ENCODE assay signal across 9 cellular contexts in the genomic region with DNA sequence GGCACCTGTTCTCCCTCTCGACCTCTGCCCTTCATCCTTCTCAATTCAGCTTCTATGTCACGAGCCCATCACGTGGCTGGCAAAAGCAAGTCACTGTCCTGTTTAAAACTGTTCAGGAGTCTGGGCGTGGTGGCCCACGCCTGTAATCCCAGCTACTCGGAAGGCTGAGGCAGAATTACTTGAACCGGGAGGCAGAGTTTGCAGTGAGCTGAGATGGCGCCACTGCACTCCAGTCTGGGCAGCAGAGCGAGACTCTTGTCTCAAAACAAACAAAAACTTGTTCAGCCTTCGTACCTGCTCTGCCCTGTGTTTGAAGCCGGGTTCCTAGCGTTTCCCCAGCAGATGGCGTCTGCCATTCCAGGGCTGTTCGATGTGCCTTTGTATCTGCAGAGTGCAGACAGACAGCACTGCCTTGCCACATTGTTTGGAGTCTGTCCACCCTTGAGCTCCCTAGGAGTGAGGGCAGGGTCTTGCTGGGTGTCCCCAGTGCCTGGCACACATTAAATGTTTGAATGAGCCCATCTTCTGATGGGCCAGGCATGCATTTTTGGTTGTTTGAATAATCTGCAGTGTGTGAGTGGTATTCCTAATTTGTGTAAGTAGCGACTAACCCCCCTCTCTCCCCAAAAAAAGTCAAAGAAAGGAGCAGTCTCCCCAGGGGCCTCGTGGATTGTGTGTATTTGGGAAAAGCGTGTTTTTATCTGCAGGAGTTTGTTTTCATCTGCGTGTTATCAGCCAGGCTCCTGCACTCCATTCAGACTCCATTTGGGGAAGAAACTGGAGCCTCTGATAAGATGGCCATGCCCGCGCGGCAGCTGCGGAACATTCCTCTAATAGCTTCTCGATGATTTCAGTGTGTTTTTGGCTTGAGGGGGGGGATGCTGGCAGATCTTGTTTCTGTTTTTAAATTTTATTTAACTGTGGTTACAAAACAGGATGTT.
DNase-seq lines count a peak whose midpoint lies in the region; ATAC-seq, FAIRE-seq and TF ChIP-seq lines count a peak whose summit lies in the region.
"Had no signal": no experiment of that assay in that cellular context is flagged by ENCODE, and none has a peak within 500 bp of the region (broad histone marks: within the 10 kb centered on the region; RNA-seq: fewer than 3 reads in every experiment).

No MANE protein-coding gene starts in this region.

- H3K4me1 ChIP-seq in Panc1 (ENCODE audit: control insufficient read depth, insufficient read depth, low read length): peaks cover 13% of the 10 kb centered on the region

- ATAC-seq in Panc1: peak; percentile 82

- peak; percentile 20 for DNase-seq in DMS 273 treated with DMSO at 0.1 percent for 48 hours (lab: John Stamatoyannopoulos, UW)
- peak; percentile 67 for DNase-seq in HFF-Myc (ENCODE audit: extremely low read depth, low read depth)
- no peak for DNase-seq in Panc1 (ENCODE audit: low read depth, low spot score)
- DNase-seq in mucosa of gallbladder (ENCODE audit: low spot score): peak; percentile 40
- DNase-seq in GM19240 (ENCODE audit: insufficient read length, low spot score): no peak
- DNase-seq in NCI-H446 (lab: John Stamatoyannopoulos, UW): no peak
- no peak for DNase-seq in dorsolateral prefrontal cortex

- peak overlapping the region; percentile 5; the same call in 1 of the 2 replicates for H3K4me3 ChIP-seq in HFF-Myc (replicated peaks; ENCODE audit: low read depth, low read length)
- no peak overlapping the region for H3K4me3 ChIP-seq in Panc1 (ENCODE audit: low read depth in 2 of 2, low read length in 2 of 2)
- H3K4me3 ChIP-seq in dorsolateral prefrontal cortex: no peak overlapping the region

- no peak overlapping the region for H3K27ac ChIP-seq in Panc1 (ENCODE audit: low read length)
- H3K27ac ChIP-seq in dorsolateral prefrontal cortex: peak overlapping the region in 4 of 59 donors; percentile 1 to 31 (median 12)

- POLR2A ChIA-PET in Panc1 (lab: Charles Lee): no interaction called here

- no peaks in the 10 kb centered on the region for H3K9me3 ChIP-seq in Panc1 (ENCODE audit: control insufficient read depth, insufficient read depth, low read depth, low read length)

- in situ Hi-C loops in Panc1 (cut with HindIII; ENCODE audit: low pct_unique_long_range_greater_than_20kb, low sequenced_read_pairs): no loop called here

- peaks cover 2% of the 10 kb centered on the region; the same call in 1 of the 2 replicates for H3K36me3 ChIP-seq in Panc1 (ENCODE audit: control insufficient read depth, insufficient read depth, low read length)

- peak; percentile 85 for FAIRE-seq in endometrium (lab: Jason Lieb, UNC)
- FAIRE-seq: TTC549 had no signal

- intact Hi-C loops in Panc1 (cut with micrococcal nuclease; ENCODE audit: unreplicated experiment): no loop called here
- intact Hi-C loops in dorsolateral prefrontal cortex (cut with DNase I): no loop called here

- peak; percentile 80 for TF ChIP-seq CTCF in HFF-Myc (IDR thresholded peaks at IDR 0.05; ENCODE audit: low read depth, low read length, missing control alignments)
- TF ChIP-seq CTCF in Panc1 (IDR thresholded peaks at IDR 0.05): peak; percentile 85
- peak in 18 of 56 donors; percentile 12 to 48 (median 24) for TF ChIP-seq CTCF in dorsolateral prefrontal cortex (IDR thresholded peaks at IDR 0.05 in 54 of 56, conservative IDR thresholded peaks at IDR 0.05 in 2 of 56; ENCODE audit: low read depth in 1 of 56, partially characterized antibody in 56 of 56)

- H3K27me3 ChIP-seq in Panc1 (ENCODE audit: control insufficient read depth, insufficient read depth, low read length): no peaks in the 10 kb centered on the region
- no peaks in the 10 kb centered on the region for H3K27me3 ChIP-seq in dorsolateral prefrontal cortex

- no TSS peak for BruUV-seq in Panc1 (replicated peaks; lab: Mats Ljungman, UMichigan)

- CTCF ChIA-PET in Panc1 (lab: Charles Lee): interaction anchor here (0.6 kb wide), 1 partner anchor 15 kb away, joined by 6 read pairs; no protein-coding TSS in a partner anchor

Comparison
In these comparisons a context has a peak if more than half of its experiments do, and no peak if none do; other contexts are left out.
1. DNase-seq: peak in DMS 273 treated with DMSO at 0.1 percent for 48 hours (single experiment), HFF-Myc (single experiment) and mucosa of gallbladder (single experiment); none in Panc1 (single experiment), GM19240 (single experiment), NCI-H446 (0 of 2) and dorsolateral prefrontal cortex (0 of 10).